12 cellular contexts compared by ENCODE assay signal in the genomic region with DNA sequence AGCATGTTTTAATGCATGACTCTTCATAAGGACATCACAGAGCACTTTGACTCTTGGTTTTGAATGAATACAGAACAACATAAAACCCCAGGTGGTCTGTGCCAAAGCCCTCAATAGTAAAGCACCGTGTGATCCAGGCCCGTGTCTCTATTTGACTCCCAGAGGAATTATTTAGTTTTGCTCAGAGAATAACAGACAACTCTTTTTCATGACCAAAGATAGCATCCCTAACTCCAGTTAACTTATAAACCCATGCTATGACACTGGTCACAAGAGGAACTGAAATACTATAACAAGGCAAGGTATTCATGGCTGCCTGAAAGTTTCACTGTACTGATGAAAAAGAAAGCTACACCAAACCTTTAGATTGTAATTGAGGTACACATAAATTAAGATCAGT.
DNase-seq lines count a peak whose midpoint lies in the region; ATAC-seq, FAIRE-seq and TF ChIP-seq lines count a peak whose summit lies in the region.
"Had no signal": no experiment of that assay in that cellular context is flagged by ENCODE, and none has a peak within 500 bp of the region (broad histone marks: within the 10 kb centered on the region; RNA-seq: fewer than 3 reads in every experiment).

No MANE protein-coding gene starts in this region.

- in situ Hi-C loops in GM12878 (cut with MboI), result loop anchor here (5.0 to 25.0 kb wide), 3 partner anchors 129 to 1714 kb away; a partner anchor contains a TSS

- ATAC-seq in GM18519 (IDR thresholded peaks at IDR 0.05; ENCODE audit: low FRiP score, unreplicated experiment), result peak; percentile 58
- ATAC-seq in GM21381 (IDR thresholded peaks at IDR 0.05; ENCODE audit: unreplicated experiment), result peak; percentile 67
- peak; percentile 68 for ATAC-seq in HG03045 (IDR thresholded peaks at IDR 0.05; ENCODE audit: unreplicated experiment)
- peak; percentile 70 for ATAC-seq in GM12878

- DNase-seq in GM12878 (ENCODE audit: low read depth, low spot score) (peak; percentile 87), NCI-H2171 (lab: John Stamatoyannopoulos, UW) (no peak), CD1c-positive myeloid dendritic cell (ENCODE audit: extremely low spot score) (no peak), HuH-7.5 (ENCODE audit: low spot score) (no peak), NCI-H524 (lab: John Stamatoyannopoulos, UW) (no peak)
- DNase-seq: foreskin melanocyte, NCI-H1930, SK-N-SH had no signal

- no peak for TF ChIP-seq CTCF in GM12878 (IDR thresholded peaks at IDR 0.05 in 2 of 3, conservative IDR thresholded peaks at IDR 0.05 in 1 of 3; ENCODE audit: control insufficient read depth in 2 of 3, extremely low read depth in 1 of 3, insufficient read depth in 1 of 3, low read depth in 3 of 3, low read length in 3 of 3)

- H4K20me1 ChIP-seq in GM12878 (ENCODE audit: control insufficient read depth, insufficient read depth), result no peaks in the 10 kb centered on the region

- POLR2A ChIA-PET in GM12878 (lab: Charles Lee), result interaction anchor here (0.6 to 10.4 kb wide), 9 partner anchors 9 to 218 kb away, joined by 3 to 183 read pairs (median 6); a partner anchor contains a TSS

- WGBS in GM12878 (ENCODE audit: insufficient coverage, insufficient replicate concordance, low lambda C conversion rate, missing lambda C conversion rate), result 0% methylated on average over 2 of the region's 2 CpGs

- SMC1A ChIA-PET in GM12878 (lab: Charles Lee; ENCODE audit: uncharacterized antibody, unreplicated experiment), result interaction anchor here (0.7 to 21.1 kb wide), 16 partner anchors 10 to 216 kb away, joined by 3 to 430 read pairs (median 5); a partner anchor contains a TSS

- peak; percentile 90 for FAIRE-seq in GM12878 (lab: Jason Lieb, UNC)

- no peak overlapping the region for H2AFZ ChIP-seq in GM12878 (ENCODE audit: control insufficient read depth, low read depth, low read length)

- H3K79me2 ChIP-seq in GM12878 (ENCODE audit: control insufficient read depth, insufficient read depth, low read length), result peaks cover 53% of the 10 kb centered on the region

- peak overlapping the region; percentile 80 for H3K4me2 ChIP-seq in GM12878 (ENCODE audit: control insufficient read depth, insufficient read depth)
- H3K4me2 ChIP-seq: SK-N-SH had no signal

- CTCF ChIA-PET in GM12878 (lab: Yijun Ruan, JAX), result interaction anchor here (0.8 to 7.2 kb wide), 7 partner anchors 12 to 208 kb away, joined by 3 to 35 read pairs (median 3); a partner anchor contains a TSS

- no peaks in the 10 kb centered on the region for H3K9me3 ChIP-seq in GM12878 (replicated peaks; ENCODE audit: control insufficient read depth, insufficient read depth, low read length)
- H3K9me3 ChIP-seq: SK-N-SH had no signal

- H3K27ac ChIP-seq in GM12878 (ENCODE audit: control insufficient read depth, insufficient read depth), result peak overlapping the region; percentile 96

- peak; percentile 74 to 85 for TF ChIP-seq EP300 in GM12878 (IDR thresholded peaks at IDR 0.05; ENCODE audit: borderline replicate concordance in 1 of 2, control insufficient read depth in 1 of 2, low read depth in 2 of 2, low read length in 2 of 2)

- no peaks in the 10 kb centered on the region for H3K36me3 ChIP-seq in GM12878 (ENCODE audit: control insufficient read depth in 2 of 2, insufficient read depth in 2 of 2, low read length in 1 of 2)

- no peak for TF ChIP-seq POLR2A in GM12878 (IDR thresholded peaks at IDR 0.05; ENCODE audit: low read depth, low read length)

- intact Hi-C loops in GM12878 (cut with micrococcal nuclease; ENCODE audit: unreplicated experiment), result loop anchor here (1.0 to 5.0 kb wide), 5 partner anchors 8 to 291 kb away; a partner anchor contains a TSS

- TF ChIP-seq RAD21 in GM12878 (IDR thresholded peaks at IDR 0.05; ENCODE audit: insufficient read depth, low read depth, low read length), result no peak

- H3K9ac ChIP-seq in GM12878 (ENCODE audit: control insufficient read depth, insufficient read depth, low read length), result peak overlapping the region; percentile 78
- H3K9ac ChIP-seq: SK-N-SH had no signal

- BruUV-seq in GM12878 (replicated peaks; lab: Mats Ljungman, UMichigan), result no TSS peak

- H3K4me3 ChIP-seq in GM12878, result no peak overlapping the region
- H3K4me3 ChIP-seq: skin epidermis had no signal

- RAD21 ChIA-PET in GM12878 (lab: Charles Lee; ENCODE audit: unreplicated experiment), result interaction anchor here (0.7 to 15.4 kb wide), 16 partner anchors 9 to 219 kb away, joined by 3 to 386 read pairs (median 6); a partner anchor contains a TSS

- H3K27me3 ChIP-seq in GM12878 (replicated peaks in 1 of 2; ENCODE audit: control insufficient read depth in 2 of 2, insufficient read depth in 2 of 2, low read length in 1 of 2), result no peaks in the 10 kb centered on the region

- H3K4me1 ChIP-seq in GM12878 (ENCODE audit: control insufficient read depth, insufficient read depth, low read length), result peaks cover 14% of the 10 kb centered on the region; the same call in 1 of the 2 replicates

TF ChIP-seq in GM12878, 131 proteins besides CTCF, POLR2A, EP300 and RAD21 (continues in another document):
- TF ChIP-seq, protein P1, sequence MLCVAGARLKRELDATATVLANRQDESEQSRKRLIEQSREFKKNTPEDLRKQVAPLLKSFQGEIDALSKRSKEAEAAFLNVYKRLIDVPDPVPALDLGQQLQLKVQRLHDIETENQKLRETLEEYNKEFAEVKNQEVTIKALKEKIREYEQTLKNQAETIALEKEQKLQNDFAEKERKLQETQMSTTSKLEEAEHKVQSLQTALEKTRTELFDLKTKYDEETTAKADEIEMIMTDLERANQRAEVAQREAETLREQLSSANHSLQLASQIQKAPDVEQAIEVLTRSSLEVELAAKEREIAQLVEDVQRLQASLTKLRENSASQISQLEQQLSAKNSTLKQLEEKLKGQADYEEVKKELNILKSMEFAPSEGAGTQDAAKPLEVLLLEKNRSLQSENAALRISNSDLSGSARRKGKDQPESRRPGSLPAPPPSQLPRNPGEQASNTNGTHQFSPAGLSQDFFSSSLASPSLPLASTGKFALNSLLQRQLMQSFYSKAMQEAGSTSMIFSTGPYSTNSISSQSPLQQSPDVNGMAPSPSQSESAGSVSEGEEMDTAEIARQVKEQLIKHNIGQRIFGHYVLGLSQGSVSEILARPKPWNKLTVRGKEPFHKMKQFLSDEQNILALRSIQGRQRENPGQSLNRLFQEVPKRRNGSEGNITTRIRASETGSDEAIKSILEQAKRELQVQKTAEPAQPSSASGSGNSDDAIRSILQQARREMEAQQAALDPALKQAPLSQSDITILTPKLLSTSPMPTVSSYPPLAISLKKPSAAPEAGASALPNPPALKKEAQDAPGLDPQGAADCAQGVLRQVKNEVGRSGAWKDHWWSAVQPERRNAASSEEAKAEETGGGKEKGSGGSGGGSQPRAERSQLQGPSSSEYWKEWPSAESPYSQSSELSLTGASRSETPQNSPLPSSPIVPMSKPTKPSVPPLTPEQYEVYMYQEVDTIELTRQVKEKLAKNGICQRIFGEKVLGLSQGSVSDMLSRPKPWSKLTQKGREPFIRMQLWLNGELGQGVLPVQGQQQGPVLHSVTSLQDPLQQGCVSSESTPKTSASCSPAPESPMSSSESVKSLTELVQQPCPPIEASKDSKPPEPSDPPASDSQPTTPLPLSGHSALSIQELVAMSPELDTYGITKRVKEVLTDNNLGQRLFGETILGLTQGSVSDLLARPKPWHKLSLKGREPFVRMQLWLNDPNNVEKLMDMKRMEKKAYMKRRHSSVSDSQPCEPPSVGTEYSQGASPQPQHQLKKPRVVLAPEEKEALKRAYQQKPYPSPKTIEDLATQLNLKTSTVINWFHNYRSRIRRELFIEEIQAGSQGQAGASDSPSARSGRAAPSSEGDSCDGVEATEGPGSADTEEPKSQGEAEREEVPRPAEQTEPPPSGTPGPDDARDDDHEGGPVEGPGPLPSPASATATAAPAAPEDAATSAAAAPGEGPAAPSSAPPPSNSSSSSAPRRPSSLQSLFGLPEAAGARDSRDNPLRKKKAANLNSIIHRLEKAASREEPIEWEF (IDR thresholded peaks at IDR 0.05; ENCODE audit: insufficient replicate concordance, low read depth, low read length), result peak; percentile 94
- no peak for TF ChIP-seq NR2C1 (IDR thresholded peaks at IDR 0.05)
- no peak for TF ChIP-seq JUND (IDR thresholded peaks at IDR 0.05; ENCODE audit: low read depth, low read length)
- TF ChIP-seq MEF2A (IDR thresholded peaks at IDR 0.05; ENCODE audit: insufficient read depth, low read depth, low read length), result peak; percentile 52; the same call in 1 of the 2 replicates
- TF ChIP-seq, protein P2, sequence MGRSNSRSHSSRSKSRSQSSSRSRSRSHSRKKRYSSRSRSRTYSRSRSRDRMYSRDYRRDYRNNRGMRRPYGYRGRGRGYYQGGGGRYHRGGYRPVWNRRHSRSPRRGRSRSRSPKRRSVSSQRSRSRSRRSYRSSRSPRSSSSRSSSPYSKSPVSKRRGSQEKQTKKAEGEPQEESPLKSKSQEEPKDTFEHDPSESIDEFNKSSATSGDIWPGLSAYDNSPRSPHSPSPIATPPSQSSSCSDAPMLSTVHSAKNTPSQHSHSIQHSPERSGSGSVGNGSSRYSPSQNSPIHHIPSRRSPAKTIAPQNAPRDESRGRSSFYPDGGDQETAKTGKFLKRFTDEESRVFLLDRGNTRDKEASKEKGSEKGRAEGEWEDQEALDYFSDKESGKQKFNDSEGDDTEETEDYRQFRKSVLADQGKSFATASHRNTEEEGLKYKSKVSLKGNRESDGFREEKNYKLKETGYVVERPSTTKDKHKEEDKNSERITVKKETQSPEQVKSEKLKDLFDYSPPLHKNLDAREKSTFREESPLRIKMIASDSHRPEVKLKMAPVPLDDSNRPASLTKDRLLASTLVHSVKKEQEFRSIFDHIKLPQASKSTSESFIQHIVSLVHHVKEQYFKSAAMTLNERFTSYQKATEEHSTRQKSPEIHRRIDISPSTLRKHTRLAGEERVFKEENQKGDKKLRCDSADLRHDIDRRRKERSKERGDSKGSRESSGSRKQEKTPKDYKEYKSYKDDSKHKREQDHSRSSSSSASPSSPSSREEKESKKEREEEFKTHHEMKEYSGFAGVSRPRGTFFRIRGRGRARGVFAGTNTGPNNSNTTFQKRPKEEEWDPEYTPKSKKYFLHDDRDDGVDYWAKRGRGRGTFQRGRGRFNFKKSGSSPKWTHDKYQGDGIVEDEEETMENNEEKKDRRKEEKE (IDR thresholded peaks at IDR 0.05), result no peak
- TF ChIP-seq, protein P3, sequence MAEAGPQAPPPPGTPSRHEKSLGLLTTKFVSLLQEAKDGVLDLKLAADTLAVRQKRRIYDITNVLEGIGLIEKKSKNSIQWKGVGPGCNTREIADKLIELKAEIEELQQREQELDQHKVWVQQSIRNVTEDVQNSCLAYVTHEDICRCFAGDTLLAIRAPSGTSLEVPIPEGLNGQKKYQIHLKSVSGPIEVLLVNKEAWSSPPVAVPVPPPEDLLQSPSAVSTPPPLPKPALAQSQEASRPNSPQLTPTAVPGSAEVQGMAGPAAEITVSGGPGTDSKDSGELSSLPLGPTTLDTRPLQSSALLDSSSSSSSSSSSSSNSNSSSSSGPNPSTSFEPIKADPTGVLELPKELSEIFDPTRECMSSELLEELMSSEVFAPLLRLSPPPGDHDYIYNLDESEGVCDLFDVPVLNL (IDR thresholded peaks at IDR 0.05; ENCODE audit: low read depth, low read length), result no peak
- TF ChIP-seq FOS (IDR thresholded peaks at IDR 0.05; ENCODE audit: borderline replicate concordance, extremely low read depth, insufficient read length), result no peak
- no peak for TF ChIP-seq CBFB (IDR thresholded peaks at IDR 0.05; ENCODE audit: low read depth)
